Comparison of ENCODE assay signal across 8 cellular contexts in genomic region chr5:142713151-142713706, GRCh38. TPM values are rescaled to one million over a fixed set of nuclear protein-coding genes. Genes with fewer than 3 reads are reported as not detected.
A peak's percentile ranks its signal among the peaks of the same experiment; 100 is the strongest.
DNase-seq lines count a peak whose midpoint lies in the region; ATAC-seq, FAIRE-seq and TF ChIP-seq lines count a peak whose summit lies in the region.

No MANE protein-coding gene starts in this region.

- no peaks in the 10 kb centered on the region for H3K9me3 ChIP-seq in keratinocyte (ENCODE audit: control insufficient read depth, low read depth, low read length)

- H2AFZ ChIP-seq in keratinocyte (ENCODE audit: control insufficient read depth, low read length): peak overlapping the region; percentile 96

- peak overlapping the region; percentile 93 for H3K4me2 ChIP-seq in keratinocyte (ENCODE audit: control insufficient read depth, extremely low read depth, insufficient read depth, low read depth, low read length)

- H3K4me1 ChIP-seq in keratinocyte (ENCODE audit: control insufficient read depth, extremely low read depth, insufficient read depth, low read length): peaks cover 7% of the 10 kb centered on the region

- no peaks in the 10 kb centered on the region for H3K27me3 ChIP-seq in keratinocyte (ENCODE audit: control insufficient read depth, extremely low read depth, insufficient read depth, low read length)

- dilution Hi-C loops in keratinocyte (cut with MboI; ENCODE audit: extremely low pct_ligation_motif_present, low sequenced_read_pairs): no loop called here

- FAIRE-seq in keratinocyte (lab: Jason Lieb, UNC): peak; percentile 77

- TF ChIP-seq CTCF in keratinocyte (optimal IDR thresholded peaks at IDR 0.05 in 1 of 3, IDR thresholded peaks at IDR 0.05 in 1 of 3, conservative IDR thresholded peaks at IDR 0.05 in 1 of 3; ENCODE audit: extremely low read depth in 1 of 3, insufficient read depth in 2 of 3, low read length in 3 of 3): peak; percentile 84 to 97 (median 91)

- H3K27ac ChIP-seq in keratinocyte (ENCODE audit: control insufficient read depth, insufficient read depth, low read length): peak overlapping the region; percentile 84

- H3K79me2 ChIP-seq in keratinocyte (ENCODE audit: control insufficient read depth, insufficient read depth, low read length): no peaks in the 10 kb centered on the region

- ATAC-seq in GM18861 (IDR thresholded peaks at IDR 0.05; ENCODE audit: unreplicated experiment) (peak; percentile 95), HG03097 (IDR thresholded peaks at IDR 0.05; ENCODE audit: low FRiP score, unreplicated experiment) (peak; percentile 97)

- H3K4me3 ChIP-seq in keratinocyte (ENCODE audit: control insufficient read depth in 2 of 3, extremely low read depth in 1 of 3, insufficient read depth in 2 of 3, low read depth in 1 of 3, low read length in 3 of 3): peak overlapping the region; percentile 45 to 85 (median 83)

- no peaks in the 10 kb centered on the region for H3K36me3 ChIP-seq in keratinocyte (ENCODE audit: control insufficient read depth in 2 of 2, extremely low read depth in 1 of 2, insufficient read depth in 2 of 2, low read length in 2 of 2)

- in situ Hi-C loops in ACHN (cut with HindIII; ENCODE audit: low pct_ligation_motif_present, low pct_unique_long_range_greater_than_20kb, low sequenced_read_pairs): no loop called here

- H3K9ac ChIP-seq in keratinocyte (ENCODE audit: control insufficient read depth, extremely low read depth, insufficient read depth, low read length): peak overlapping the region; percentile 86

- DNase-seq in ACHN (peak; percentile 83), NCI-H2196 (lab: John Stamatoyannopoulos, UW; ENCODE audit: unreplicated experiment) (peak; percentile 87), keratinocyte (ENCODE audit: low read depth, low spot score) (no peak)
- peak; percentile 66 to 82 (median 74) for DNase-seq in activated CD4-positive, CD25-positive, alpha-beta regulatory T cell (lab: John Stamatoyannopoulos, UW)
- DNase-seq in central memory CD4-positive, alpha-beta T cell: peak; percentile 81
- DNase-seq in stimulated activated CD4-positive, alpha-beta T cell treated with anti-CD3 and anti-CD28 coated beads, Interleukin-12 subunit alpha, Interleukin-12 subunit beta, amount 100 ng/mL, for 48 hours (ENCODE audit: low read depth in 2 of 3, low spot score in 1 of 3): peak; percentile 78 to 89 (median 84)

- H4K20me1 ChIP-seq in keratinocyte (ENCODE audit: control insufficient read depth, extremely low read depth, insufficient read depth, low read length): no peaks in the 10 kb centered on the region

- no peaks in the 10 kb centered on the region for H3K9me1 ChIP-seq in keratinocyte (ENCODE audit: control insufficient read depth, extremely low read depth, insufficient read depth, low read length)

RNA-seq across cellular contexts. Expression of gene FGF1, which starts 27.3 kb away (rescaled TPM):
- polyA plus RNA-seq in keratinocyte: 1.0 to 2.4 TPM (median 1.8 TPM) in 3 replicates
- polyA plus RNA-seq in keratinocyte (2011; ENCODE audit: low read depth): not detected
- polyA plus RNA-seq in keratinocyte (2011; cell fraction: cytosol; rRNA removed): 0.55 and 0.56 TPM in 2 replicates
- polyA plus RNA-seq in keratinocyte (2011; cell fraction: nucleus; rRNA removed): 0.33 and 0.43 TPM in 2 replicates
- polyA plus RNA-seq in keratinocyte (2012; ENCODE audit: low replicate concordance): 0.10 and 2.3 TPM in 2 replicates
- 0.66 to 1.8 TPM (median 0.96 TPM) in 3 replicates for polyA minus RNA-seq in keratinocyte
- polyA minus RNA-seq in keratinocyte (2011; cell fraction: cytosol; rRNA and poly(A)+ RNA removed): not detected
- polyA minus RNA-seq in keratinocyte (2011; cell fraction: nucleus; rRNA and poly(A)+ RNA removed): 0.11 and 2.6 TPM in 2 replicates

RNA-seq across cellular contexts. Expression of gene ARHGAP26, which starts 56.9 kb away (rescaled TPM):
- 3.4 to 4.4 TPM (median 3.9 TPM) in 3 replicates for polyA plus RNA-seq in keratinocyte
- 12.7 TPM for polyA plus RNA-seq in keratinocyte (2011; ENCODE audit: low read depth)
- polyA plus RNA-seq in keratinocyte (2011; cell fraction: cytosol; rRNA removed): 3.0 and 3.8 TPM in 2 replicates
- polyA plus RNA-seq in keratinocyte (2011; cell fraction: nucleus; rRNA removed): 8.0 and 15.2 TPM in 2 replicates
- 6.1 and 7.0 TPM in 2 replicates for polyA plus RNA-seq in keratinocyte (2012; ENCODE audit: low replicate concordance)
- polyA minus RNA-seq in keratinocyte: 7.3 to 17.9 TPM (median 14.5 TPM) in 3 replicates
- 2.1 TPM for polyA minus RNA-seq in keratinocyte (2011; cell fraction: cytosol; rRNA and poly(A)+ RNA removed)
- 14.1 and 35.8 TPM in 2 replicates for polyA minus RNA-seq in keratinocyte (2011; cell fraction: nucleus; rRNA and poly(A)+ RNA removed)
